In genomic region chr5:32302822-32303754, GRCh38 we compare ENCODE assay signal across 17 cellular contexts. TPM values are rescaled to one million over a fixed set of nuclear protein-coding genes. Genes with fewer than 3 reads are reported as not detected.
A peak's percentile ranks its signal among the peaks of the same experiment; 100 is the strongest.
DNase-seq lines count a peak whose midpoint lies in the region; ATAC-seq, FAIRE-seq and TF ChIP-seq lines count a peak whose summit lies in the region.
"Had no signal": no experiment of that assay in that cellular context is flagged by ENCODE, and none has a peak within 500 bp of the region (broad histone marks: within the 10 kb centered on the region; RNA-seq: fewer than 3 reads in every experiment).

No MANE protein-coding gene starts in this region.

- no peaks in the 10 kb centered on the region for H3K27me3 ChIP-seq in small intestine (ENCODE audit: control insufficient read depth in 2 of 2, insufficient read depth in 2 of 2, low read length in 2 of 2)
- H3K27me3 ChIP-seq: BE2C, SJSA1 had no signal

- H3K4me1 ChIP-seq in small intestine (ENCODE audit: control insufficient read depth in 2 of 2, insufficient read depth in 1 of 2, low read depth in 1 of 2, low read length in 1 of 2): peaks cover 6 to 7% of the 10 kb centered on the region in 2 donors
- H3K4me1 ChIP-seq: BE2C, SJSA1 had no signal

- no peak overlapping the region for H3K4me3 ChIP-seq in small intestine (ENCODE audit: low read depth in 1 of 2, low read length in 2 of 2)
- H3K4me3 ChIP-seq: SJSA1 had no signal

- H3K36me3 ChIP-seq in small intestine (ENCODE audit: control insufficient read depth in 2 of 2, insufficient read depth in 2 of 2, low read length in 2 of 2): peaks cover 0 to 2% of the 10 kb centered on the region in 2 donors
- H3K36me3 ChIP-seq: BE2C, SJSA1 had no signal

- no peak for DNase-seq in HFFc6
- no peak for DNase-seq in central memory CD8-positive, alpha-beta T cell (ENCODE audit: low spot score in 2 of 2)
- DNase-seq in kidney tubule cell (ENCODE audit: low spot score): peak; percentile 84
- DNase-seq in small intestine: peak; percentile 69
- DNase-seq in NCI-H1930 (lab: John Stamatoyannopoulos, UW): no peak
- DNase-seq: activated T-cell treated with anti-CD3 and anti-CD28 coated beads, Interleukin-2, amount 50 U/mL, for 24 hours; BE2C; DMS 273 treated with DMSO at 0.1 percent for 48 hours; effector memory CD8-positive, alpha-beta T cell; Kasumi-1; NCI-H1436 treated with DMSO at 0.1 percent for 48 hours; T1000 had no signal

- peak overlapping the region; percentile 29; the same call in 1 of the 2 replicates for H3K27ac Mint-ChIP-seq in HFFc6
- H3K27ac Mint-ChIP-seq in central memory CD8-positive, alpha-beta T cell (ENCODE audit: low read depth): peak overlapping the region; percentile 67
- H3K27ac Mint-ChIP-seq: activated T-cell treated with anti-CD3 and anti-CD28 coated beads, Interleukin-2, amount 50 U/mL, for 24 hours; stimulated activated naive CD8-positive, alpha-beta T cell treated with anti-CD3 and anti-CD28 coated beads, Interleukin-15, Interleukin-2, amounts not matched to agents 100 ng/mL and 50 ng/mL, for 24 hours had no signal

- TF ChIP-seq CTCF in HFFc6 (IDR thresholded peaks at IDR 0.05): no peak

- H3K4me3 Mint-ChIP-seq in HFFc6: no peak overlapping the region
- no peak overlapping the region for H3K4me3 Mint-ChIP-seq in central memory CD8-positive, alpha-beta T cell
- H3K4me3 Mint-ChIP-seq: activated T-cell treated with anti-CD3 and anti-CD28 coated beads, Interleukin-2, amount 50 U/mL, for 24 hours; effector memory CD8-positive, alpha-beta T cell; stimulated activated naive CD8-positive, alpha-beta T cell treated with anti-CD3 and anti-CD28 coated beads, Interleukin-15, Interleukin-2, amounts not matched to agents 100 ng/mL and 50 ng/mL, for 24 hours had no signal

- H3K27me3 Mint-ChIP-seq in HFFc6 (ENCODE audit: insufficient read depth): no peaks in the 10 kb centered on the region; the same call in 1 of the 2 replicates
- H3K27me3 Mint-ChIP-seq in central memory CD8-positive, alpha-beta T cell: no peaks in the 10 kb centered on the region
- H3K27me3 Mint-ChIP-seq: activated T-cell treated with anti-CD3 and anti-CD28 coated beads, Interleukin-2, amount 50 U/mL, for 24 hours; effector memory CD8-positive, alpha-beta T cell; stimulated activated naive CD8-positive, alpha-beta T cell treated with anti-CD3 and anti-CD28 coated beads, Interleukin-15, Interleukin-2, amounts not matched to agents 100 ng/mL and 50 ng/mL, for 24 hours had no signal

- 32 to 62% (median 46%) methylated on average over 7 of the region's 7 CpGs for WGBS in small intestine, 3 donors

- peak overlapping the region; percentile 32 to 58 for H3K27ac ChIP-seq in small intestine (ENCODE audit: low read depth in 1 of 2, low read length in 1 of 2)
- H3K27ac ChIP-seq: HL-60, SJSA1 had no signal

- H3K9me3 Mint-ChIP-seq in HFFc6: no peaks in the 10 kb centered on the region
- H3K9me3 Mint-ChIP-seq in central memory CD8-positive, alpha-beta T cell: no peaks in the 10 kb centered on the region
- H3K9me3 Mint-ChIP-seq: activated T-cell treated with anti-CD3 and anti-CD28 coated beads, Interleukin-2, amount 50 U/mL, for 24 hours; effector memory CD8-positive, alpha-beta T cell; stimulated activated naive CD8-positive, alpha-beta T cell treated with anti-CD3 and anti-CD28 coated beads, Interleukin-15, Interleukin-2, amounts not matched to agents 100 ng/mL and 50 ng/mL, for 24 hours had no signal

- H3K4me1 Mint-ChIP-seq in HFFc6 (ENCODE audit: low read depth): peaks cover 31% of the 10 kb centered on the region
- peaks cover 66% of the 10 kb centered on the region for H3K4me1 Mint-ChIP-seq in central memory CD8-positive, alpha-beta T cell

- no peaks in the 10 kb centered on the region for H3K9me3 ChIP-seq in small intestine (ENCODE audit: control insufficient read depth, low read depth)
- H3K9me3 ChIP-seq: BE2C, SJSA1 had no signal

- no peak for ATAC-seq in central memory CD8-positive, alpha-beta T cell (replicated peaks; ENCODE audit: extremely low read depth, poor library complexity, severe bottlenecking)
- ATAC-seq in HG03159 (IDR thresholded peaks at IDR 0.05; ENCODE audit: unreplicated experiment) (no peak), GM21737 (IDR thresholded peaks at IDR 0.05; ENCODE audit: unreplicated experiment) (no peak)
- ATAC-seq: effector memory CD8-positive, alpha-beta T cell had no signal

- peaks cover 5% of the 10 kb centered on the region; the same call in 1 of the 2 replicates for H3K36me3 Mint-ChIP-seq in HFFc6 (ENCODE audit: low read depth)
- H3K36me3 Mint-ChIP-seq in central memory CD8-positive, alpha-beta T cell (ENCODE audit: insufficient read depth): peaks cover 16% of the 10 kb centered on the region

- FAIRE-seq in small intestine (lab: Jason Lieb, UNC): no peak

RNA-seq across cellular contexts. Expression of gene MTMR12, which starts 9.7 kb away (rescaled TPM):
- 10 to 100 TPM; 20.7 to 26.0 (median 22.4) TPM for total RNA-seq in HFFc6 (2021; fragmentation: NEBNext Ultra II Directional; extraction: Animal tissue kit (Norgen Biotek cat#: 25700))
- 10 to 100 TPM in 1 of 3 donors, 1 to 10 TPM in 2; 5.9 to 10.5 (median 8.7) TPM for polyA plus RNA-seq in small intestine

Comparison
In these comparisons a context has a peak if more than half of its experiments do, and no peak if none do; other contexts are left out.
1. DNase-seq: peak in kidney tubule cell (single experiment) and small intestine (single experiment); none in HFFc6 (single experiment), central memory CD8-positive, alpha-beta T cell (0 of 2) and NCI-H1930 (0 of 2).